Comparison of ENCODE assay signal across 16 cellular contexts in the genomic region with DNA sequence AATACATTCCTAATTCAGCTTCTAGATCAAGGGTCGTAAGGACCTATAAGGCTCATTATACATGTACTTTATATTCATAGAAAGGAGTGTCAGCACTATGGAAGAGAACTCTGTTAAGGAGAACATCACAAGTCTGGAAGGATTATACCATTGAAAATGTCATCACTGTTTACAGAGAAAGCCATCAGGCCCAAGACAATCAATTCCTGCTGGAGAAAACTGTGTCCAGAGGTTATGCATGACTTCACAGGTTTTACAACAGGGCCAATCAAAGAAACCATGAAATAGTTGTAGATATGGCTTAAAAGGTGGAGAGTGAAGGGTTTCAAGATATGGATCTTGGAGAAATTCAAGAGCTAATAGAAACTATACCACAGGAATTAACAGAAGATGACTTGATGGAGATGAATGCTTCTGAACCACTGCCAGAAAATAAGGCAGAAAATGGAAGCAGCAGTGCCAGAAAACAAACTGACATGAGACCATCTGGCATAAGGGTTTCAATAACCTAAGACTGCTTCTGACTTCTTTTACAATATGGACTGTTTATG. TPM values are rescaled to one million over a fixed set of nuclear protein-coding genes. Genes with fewer than 3 reads are reported as not detected.
A peak's percentile ranks its signal among the peaks of the same experiment; 100 is the strongest.
DNase-seq lines count a peak whose midpoint lies in the region; FAIRE-seq and TF ChIP-seq lines count a peak whose summit lies in the region.
"Had no signal": no experiment of that assay in that cellular context is flagged by ENCODE, and none has a peak within 500 bp of the region (broad histone marks: within the 10 kb centered on the region; RNA-seq: fewer than 3 reads in every experiment).

No MANE protein-coding gene starts in this region.

- POLR2A ChIA-PET in AG04449 (lab: Yijun Ruan, JAX): no interaction called here
- POLR2A ChIA-PET in SK-N-SH (lab: Yijun Ruan, JAX): no interaction called here

- CTCF ChIA-PET in AG04449 (lab: Yijun Ruan, JAX) (interaction anchor here (0.7 kb wide), 1 partner anchor 279 kb away, joined by 3 read pairs; no protein-coding TSS in a partner anchor), SK-N-SH (lab: Yijun Ruan, JAX) (no interaction called here)

- WGBS in SK-N-SH (ENCODE audit: low lambda C conversion rate): 88% methylated on average over 1 of the region's 1 CpG
- 97% methylated on average over 1 of the region's 1 CpG for WGBS in hepatocyte (ENCODE audit: low lambda C conversion rate, missing lambda C conversion rate)

- peak overlapping the region; percentile 8; the same call in 1 of the 2 replicates for H3K27ac Mint-ChIP-seq in HFFc6
- H3K27ac Mint-ChIP-seq: T-helper 17 cell had no signal

- H4K20me1 ChIP-seq in SK-N-SH (ENCODE audit: insufficient read depth) (no peaks in the 10 kb centered on the region), hepatocyte (ENCODE audit: insufficient read depth, poor library complexity, severe bottlenecking) (no peaks in the 10 kb centered on the region)

- H3K36me3 ChIP-seq in SK-N-SH (replicated peaks in 1 of 2; ENCODE audit: control insufficient read depth in 1 of 2, insufficient read depth in 2 of 2, low read length in 1 of 2): peaks cover 22 to 89% of the 10 kb centered on the region in 2 experiments
- H3K36me3 ChIP-seq in hepatocyte (replicated peaks; ENCODE audit: insufficient read depth, low read depth): no peaks in the 10 kb centered on the region
- H3K36me3 ChIP-seq in effector memory CD4-positive, alpha-beta T cell (ENCODE audit: control insufficient read depth, insufficient read depth, low read length): peaks cover 3% of the 10 kb centered on the region

- H3K79me2 ChIP-seq in SK-N-SH (ENCODE audit: insufficient read depth) (peaks cover 5% of the 10 kb centered on the region; the same call in 1 of the 2 replicates), hepatocyte (no peaks in the 10 kb centered on the region)

- H3K9me2 ChIP-seq in SK-N-SH: no peaks in the 10 kb centered on the region
- no peaks in the 10 kb centered on the region for H3K9me2 ChIP-seq in hepatocyte (replicated peaks; ENCODE audit: insufficient read depth)

- peaks cover 4% of the 10 kb centered on the region for H3F3A ChIP-seq in SK-N-SH (replicated peaks; ENCODE audit: insufficient read depth)

- H3K9me3 ChIP-seq in SK-N-SH: no peaks in the 10 kb centered on the region
- H3K9me3 ChIP-seq in hepatocyte (ENCODE audit: low read depth): peaks cover 6% of the 10 kb centered on the region
- no peaks in the 10 kb centered on the region for H3K9me3 ChIP-seq in effector memory CD4-positive, alpha-beta T cell (ENCODE audit: control insufficient read depth, low read length)

- TF ChIP-seq CTCF in AG04449 (IDR thresholded peaks at IDR 0.05; ENCODE audit: insufficient read depth, low read length, missing control alignments) (no peak), HFFc6 (IDR thresholded peaks at IDR 0.05) (no peak), SK-N-SH (IDR thresholded peaks at IDR 0.05) (no peak), hepatocyte (IDR thresholded peaks at IDR 0.05; ENCODE audit: poor library complexity) (no peak), GM13977 (IDR thresholded peaks at IDR 0.05; ENCODE audit: extremely low read depth, insufficient read depth, missing control alignments) (no peak)

- DNase-seq in AG04449 (ENCODE audit: low read depth, low spot score) (peak; percentile 2), HFFc6 (peak; percentile 49), SK-N-SH (no peak), hepatocyte (ENCODE audit: low spot score) (peak; percentile 6), GM13977 (ENCODE audit: low spot score) (no peak), GM12891 (ENCODE audit: insufficient read length, low spot score) (no peak)
- DNase-seq in stimulated activated CD4-positive, alpha-beta T cell treated with anti-CD3 and anti-CD28 coated beads, Interleukin-2, amount 100 ng/mL, for 48 hours: no peak
- DNase-seq in effector memory CD4-positive, alpha-beta T cell: no peak
- DNase-seq: GDM1, H7, NCI-H146, NCI-H2107, Peyer's patch, Right ventricle myocardium superior, T-helper 17 cell had no signal

- FAIRE-seq in GM12891 (lab: Jason Lieb, UNC): no peak

- H3K27me3 Mint-ChIP-seq in HFFc6 (ENCODE audit: insufficient read depth): peaks cover 4% of the 10 kb centered on the region; the same call in 1 of the 2 replicates
- H3K27me3 Mint-ChIP-seq: T-helper 17 cell had no signal

- H3K36me3 Mint-ChIP-seq in HFFc6 (ENCODE audit: low read depth): peaks cover 66% of the 10 kb centered on the region

- H3K27ac ChIP-seq in SK-N-SH (ENCODE audit: low read depth in 2 of 2, low read length in 1 of 2): no peak overlapping the region
- H3K27ac ChIP-seq in hepatocyte: peak overlapping the region; percentile 49
- H3K27ac ChIP-seq in effector memory CD4-positive, alpha-beta T cell (ENCODE audit: insufficient read depth, low read length, poor library complexity, severe bottlenecking): no peak overlapping the region
- H3K27ac ChIP-seq: C4-2B, Peyer's patch had no signal

- TF ChIP-seq RAD21 in SK-N-SH (IDR thresholded peaks at IDR 0.05; ENCODE audit: low read length): no peak

- H3K4me3 Mint-ChIP-seq in HFFc6: no peak overlapping the region
- H3K4me3 Mint-ChIP-seq: T-helper 17 cell had no signal

- TF ChIP-seq EP300 in SK-N-SH (IDR thresholded peaks at IDR 0.05; ENCODE audit: borderline replicate concordance in 1 of 2, low read depth in 1 of 2, low read length in 1 of 2): no peak

- H2AFZ ChIP-seq in SK-N-SH (ENCODE audit: low read depth): no peak overlapping the region
- no peak overlapping the region for H2AFZ ChIP-seq in hepatocyte

- H3K9ac ChIP-seq in SK-N-SH: no peak overlapping the region

- in situ Hi-C loops in GM13977 (cut with MboI; ENCODE audit: low pct_unique_long_range_greater_than_20kb, low sequenced_read_pairs, unreplicated experiment): no loop called here

- H3K9me3 Mint-ChIP-seq in HFFc6: no peaks in the 10 kb centered on the region

- no peaks in the 10 kb centered on the region for H3K27me3 ChIP-seq in SK-N-SH (ENCODE audit: insufficient read depth)
- H3K27me3 ChIP-seq in hepatocyte: no peaks in the 10 kb centered on the region
- H3K27me3 ChIP-seq in effector memory CD4-positive, alpha-beta T cell (replicated peaks; ENCODE audit: control insufficient read depth, insufficient read depth, low read length, poor library complexity, severe bottlenecking): no peaks in the 10 kb centered on the region
- H3K27me3 ChIP-seq: Peyer's patch had no signal

- no peak overlapping the region for H3K4me3 ChIP-seq in AG04449 (ENCODE audit: low read depth, low read length)
- no peak overlapping the region for H3K4me3 ChIP-seq in SK-N-SH (ENCODE audit: low read depth in 2 of 2, low read length in 1 of 2)
- H3K4me3 ChIP-seq in hepatocyte: no peak overlapping the region
- no peak overlapping the region for H3K4me3 ChIP-seq in effector memory CD4-positive, alpha-beta T cell (ENCODE audit: insufficient read depth, low read depth, low read length, poor library complexity, severe bottlenecking)
- H3K4me3 ChIP-seq: Peyer's patch had no signal

- H3K4me1 ChIP-seq in SK-N-SH (ENCODE audit: control insufficient read depth in 1 of 2, insufficient read depth in 2 of 2, low read depth in 1 of 2, low read length in 1 of 2): no peaks in the 10 kb centered on the region
- peaks cover 6% of the 10 kb centered on the region for H3K4me1 ChIP-seq in hepatocyte (ENCODE audit: insufficient read depth)
- H3K4me1 ChIP-seq in effector memory CD4-positive, alpha-beta T cell (ENCODE audit: control insufficient read depth, insufficient read depth, low read length, poor library complexity, severe bottlenecking): no peaks in the 10 kb centered on the region
- H3K4me1 ChIP-seq: Peyer's patch had no signal

- H3K4me2 ChIP-seq in SK-N-SH (no peak overlapping the region), hepatocyte (peak overlapping the region; percentile 8)

- peaks cover 11% of the 10 kb centered on the region for H3K4me1 Mint-ChIP-seq in HFFc6 (ENCODE audit: low read depth)
- H3K4me1 Mint-ChIP-seq: T-helper 17 cell had no signal

- TF ChIP-seq POLR2A in GM12891 (IDR thresholded peaks at IDR 0.05; ENCODE audit: low read depth, low read length): no peak

TF ChIP-seq in SK-N-SH, 30 proteins besides CTCF, POLR2A, EP300 and RAD21 (continues in another document):
- TF ChIP-seq, protein P1, sequence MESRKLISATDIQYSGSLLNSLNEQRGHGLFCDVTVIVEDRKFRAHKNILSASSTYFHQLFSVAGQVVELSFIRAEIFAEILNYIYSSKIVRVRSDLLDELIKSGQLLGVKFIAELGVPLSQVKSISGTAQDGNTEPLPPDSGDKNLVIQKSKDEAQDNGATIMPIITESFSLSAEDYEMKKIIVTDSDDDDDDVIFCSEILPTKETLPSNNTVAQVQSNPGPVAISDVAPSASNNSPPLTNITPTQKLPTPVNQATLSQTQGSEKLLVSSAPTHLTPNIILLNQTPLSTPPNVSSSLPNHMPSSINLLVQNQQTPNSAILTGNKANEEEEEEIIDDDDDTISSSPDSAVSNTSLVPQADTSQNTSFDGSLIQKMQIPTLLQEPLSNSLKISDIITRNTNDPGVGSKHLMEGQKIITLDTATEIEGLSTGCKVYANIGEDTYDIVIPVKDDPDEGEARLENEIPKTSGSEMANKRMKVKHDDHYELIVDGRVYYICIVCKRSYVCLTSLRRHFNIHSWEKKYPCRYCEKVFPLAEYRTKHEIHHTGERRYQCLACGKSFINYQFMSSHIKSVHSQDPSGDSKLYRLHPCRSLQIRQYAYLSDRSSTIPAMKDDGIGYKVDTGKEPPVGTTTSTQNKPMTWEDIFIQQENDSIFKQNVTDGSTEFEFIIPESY (IDR thresholded peaks at IDR 0.05; ENCODE audit: borderline replicate concordance, low read depth): no peak

TF ChIP-seq in GM12891, 5 proteins besides CTCF, POLR2A, EP300 and RAD21:
- TF ChIP-seq SPI1 (IDR thresholded peaks at IDR 0.05; ENCODE audit: low read depth, low read length): no peak
- no peak for TF ChIP-seq POLR2AphosphoS5 (IDR thresholded peaks at IDR 0.05; ENCODE audit: low read depth, low read length)
- no peak for TF ChIP-seq POU2F2 (IDR thresholded peaks at IDR 0.05; ENCODE audit: low read depth, low read length)
- no peak for TF ChIP-seq PAX5 (IDR thresholded peaks at IDR 0.05; ENCODE audit: insufficient read depth, low read length, severe bottlenecking)
- TF ChIP-seq TAF1 (IDR thresholded peaks at IDR 0.05; ENCODE audit: low read depth, low read length): no peak

RNA-seq across cellular contexts. Expression of a gene that starts 30.2 kb away (rescaled TPM):
- 10 to 100 TPM; 15.0 to 30.9 (median 28.3) TPM for total RNA-seq in HFFc6 (2021; fragmentation: NEBNext Ultra II Directional; extraction: Animal tissue kit (Norgen Biotek cat#: 25700))
- polyA plus RNA-seq in SK-N-SH (2012; rRNA removed) (3.9 and 4.3 TPM in 2 replicates), hepatocyte (11.6 and 16.1 TPM in 2 replicates)
- 6.5 and 8.3 TPM in 2 replicates for polyA plus RNA-seq in SK-N-SH (2012; cell fraction: cytosol; rRNA removed)
- 3.0 and 3.3 TPM in 2 replicates for polyA plus RNA-seq in SK-N-SH (2012; cell fraction: nucleus; rRNA removed)
- 22.7 and 28.5 TPM in 2 replicates for total RNA-seq in hepatocyte
- polyA plus RNA-seq in GM12891 (2012; ENCODE audit: low read depth, missing spikeins): 21.5 TPM

Comparison
In these comparisons a context has a peak if more than half of its experiments do, and no peak if none do; other contexts are left out.
1. DNase-seq: peak in AG04449 (single experiment), HFFc6 (single experiment) and hepatocyte (single experiment); none in SK-N-SH (single experiment), GM13977 (single experiment), stimulated activated CD4-positive, alpha-beta T cell treated with anti-CD3 and anti-CD28 coated beads, Interleukin-2, amount 100 ng/mL, for 48 hours (0 of 2), GM12891 (single experiment) and effector memory CD4-positive, alpha-beta T cell (0 of 3).